13 cellular contexts compared by ENCODE assay signal in the genomic region with DNA sequence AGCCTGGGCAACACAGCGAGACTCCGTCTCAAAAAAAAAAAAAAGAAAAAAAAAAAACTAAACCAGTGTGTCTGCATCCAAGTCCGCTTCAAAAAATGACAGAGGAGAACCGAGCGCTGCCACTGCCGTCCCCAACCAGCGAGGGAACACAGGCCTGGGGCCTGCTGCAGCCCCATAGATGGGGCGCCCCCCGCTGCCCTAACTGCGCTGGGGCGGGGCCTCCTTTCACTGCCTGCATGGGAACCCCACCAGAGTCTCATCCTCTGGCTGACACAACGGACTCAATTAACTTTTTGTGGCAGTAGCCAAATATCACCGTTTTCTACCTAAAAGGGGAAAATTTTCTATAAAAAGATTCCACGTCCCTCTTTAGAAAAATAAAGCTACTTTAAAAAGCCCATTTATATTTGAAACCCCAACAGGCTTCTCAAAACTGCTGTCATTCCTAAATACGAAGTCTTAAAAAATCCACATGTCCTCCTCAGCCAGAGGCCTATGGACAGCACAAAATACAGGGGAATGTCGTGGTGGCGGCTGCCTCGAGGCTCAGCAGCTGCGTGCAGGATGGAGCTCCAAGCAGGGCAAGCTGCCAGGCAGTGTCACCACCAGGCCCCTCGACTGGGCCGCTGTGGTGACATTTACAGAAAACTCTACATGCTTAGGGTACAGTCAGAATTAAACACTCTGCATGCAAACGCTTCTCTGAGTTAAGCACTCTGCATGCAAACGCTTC.
"Had no signal": no experiment of that assay in that cellular context is flagged by ENCODE, and none has a peak within 500 bp of the region (broad histone marks: within the 10 kb centered on the region; RNA-seq: fewer than 3 reads in every experiment).

No MANE protein-coding gene starts in this region.

- H3K9me3 ChIP-seq: breast epithelium, gastrocnemius medialis, heart left ventricle, lower lobe of right lung, pancreas, tibial artery, uterus had no signal

- H3K4me1 ChIP-seq: breast epithelium, gastrocnemius medialis, lower lobe of right lung, pancreas, tibial artery, uterus had no signal

- DNase-seq: activated CD4-positive, alpha-beta T cell treated with anti-CD3 and anti-CD28 coated beads, Interleukin-2, amount 10 ng/mL, durations not matched to agents 7 days and 5 days; activated naive CD4-positive, alpha-beta T cell treated with Interleukin-2 at 50 U/mL for 16 hours; erythroblast; gastrocnemius medialis; heart left ventricle; left cardiac atrium; lower lobe of right lung; pancreas; T-helper 2 cell; tibial artery; uterus had no signal

- ATAC-seq: gastrocnemius medialis; heart left ventricle; left cardiac atrium; lower lobe of right lung; pancreas; stimulated activated memory B cell treated with anti-CD40 and anti-IgM and Interleukin-4, amounts not matched to agents 10 μg/mL and 1 μg/mL and 100 μg/mL, for 72 hours had no signal

- H3K36me3 ChIP-seq: breast epithelium, uterus had no signal

- H3K27ac ChIP-seq: breast epithelium, gastrocnemius medialis, heart left ventricle, lower lobe of right lung, pancreas, tibial artery, uterus had no signal

- H3K4me3 ChIP-seq: breast epithelium, gastrocnemius medialis, heart left ventricle, lower lobe of right lung, pancreas, tibial artery, uterus had no signal

- H3K27me3 ChIP-seq: breast epithelium, gastrocnemius medialis, heart left ventricle, pancreas, tibial artery, uterus had no signal
